21 cellular contexts compared by ENCODE assay signal in genomic region chr9:92971776-92972175, GRCh38. TPM values are rescaled to one million over a fixed set of nuclear protein-coding genes. Genes with fewer than 3 reads are reported as not detected.
A peak's percentile ranks its signal among the peaks of the same experiment; 100 is the strongest.
DNase-seq lines count a peak whose midpoint lies in the region; ATAC-seq and TF ChIP-seq lines count a peak whose summit lies in the region.
"Had no signal": no experiment of that assay in that cellular context is flagged by ENCODE, and none has a peak within 500 bp of the region (broad histone marks: within the 10 kb centered on the region; RNA-seq: fewer than 3 reads in every experiment).

No MANE protein-coding gene starts in this region.

- peaks cover 20% of the 10 kb centered on the region for H3K36me3 ChIP-seq in CD8-positive, alpha-beta T cell (ENCODE audit: insufficient read depth, low read length)
- H3K36me3 ChIP-seq: BE2C had no signal

- H3K36me3 Mint-ChIP-seq in CD14-positive monocyte (peaks cover 45 to 73% of the 10 kb centered on the region in 2 donors), immature natural killer cell (peaks cover 0 to 14% (median 5%) of the 10 kb centered on the region in 3 donors)
- H3K36me3 Mint-ChIP-seq in CD8-positive, alpha-beta T cell: peaks cover 69% of the 10 kb centered on the region
- H3K36me3 Mint-ChIP-seq in activated T-helper 17 cell treated with anti-CD3 and anti-CD28 coated beads, Interleukin-2, amount 50 U/mL, for 72 hours (ENCODE audit: low read depth): peaks cover 88% of the 10 kb centered on the region

- peak overlapping the region; percentile 77 to 91 (median 85) for H3K27ac Mint-ChIP-seq in CD14-positive monocyte
- H3K27ac Mint-ChIP-seq in CD8-positive, alpha-beta T cell: peak overlapping the region; percentile 100
- peak overlapping the region; percentile 84 for H3K27ac Mint-ChIP-seq in activated T-helper 17 cell treated with anti-CD3 and anti-CD28 coated beads, Interleukin-2, amount 50 U/mL, for 72 hours
- peak overlapping the region; percentile 87 to 99 (median 94) for H3K27ac Mint-ChIP-seq in immature natural killer cell
- H3K27ac Mint-ChIP-seq: nephron progenitor cell, progenitor cell of endocrine pancreas had no signal

- CTCF ChIA-PET in CD8-positive, alpha-beta T cell (lab: Charles Lee): interaction anchor here (0.9 to 2.1 kb wide), 5 partner anchors 8 to 32 kb away, joined by 3 to 6 read pairs (median 3); no protein-coding TSS in a partner anchor

- intact Hi-C loops in CD14-positive monocyte (cut with micrococcal nuclease): no loop called here
- intact Hi-C loops in CD8-positive, alpha-beta T cell (cut with DNase I, micrococcal nuclease): no loop called here

- H3K4me1 ChIP-seq in CD8-positive, alpha-beta T cell (ENCODE audit: insufficient read depth, low read length): peaks cover 91% of the 10 kb centered on the region
- H3K4me1 ChIP-seq: BE2C had no signal

- POLR2A ChIA-PET in CD8-positive, alpha-beta T cell (lab: Charles Lee): interaction anchor here (0.8 to 1.1 kb wide), 2 partner anchors 17 to 31 kb away, joined by 4 to 5 read pairs; no protein-coding TSS in a partner anchor

- no peaks in the 10 kb centered on the region for H3K27me3 ChIP-seq in CD8-positive, alpha-beta T cell (ENCODE audit: insufficient read depth, low read length)
- H3K27me3 ChIP-seq: BE2C had no signal

- no peak for TF ChIP-seq CTCF in CD14-positive monocyte (IDR thresholded peaks at IDR 0.05)
- no peak for TF ChIP-seq CTCF in CD8-positive, alpha-beta T cell (IDR thresholded peaks at IDR 0.05)

- no peak overlapping the region for H3K4me3 ChIP-seq in CD8-positive, alpha-beta T cell (ENCODE audit: low read depth, low read length)

- H3K27ac ChIP-seq in CD8-positive, alpha-beta T cell (ENCODE audit: low read depth, low read length): no peak overlapping the region

- ATAC-seq in CD8-positive, alpha-beta T cell: no peak
- no peak for ATAC-seq in activated T-helper 17 cell treated with anti-CD3 and anti-CD28 coated beads, Interleukin-2, amount 50 U/mL, for 72 hours (replicated peaks)
- ATAC-seq in GM21786 (IDR thresholded peaks at IDR 0.05; ENCODE audit: unreplicated experiment): no peak

- H3K9me3 Mint-ChIP-seq in CD14-positive monocyte: peaks cover 0 to 3% (median 0%) of the 10 kb centered on the region in 7 donors
- H3K9me3 Mint-ChIP-seq in CD8-positive, alpha-beta T cell: no peaks in the 10 kb centered on the region
- no peaks in the 10 kb centered on the region for H3K9me3 Mint-ChIP-seq in activated T-helper 17 cell treated with anti-CD3 and anti-CD28 coated beads, Interleukin-2, amount 50 U/mL, for 72 hours
- no peaks in the 10 kb centered on the region for H3K9me3 Mint-ChIP-seq in immature natural killer cell
- H3K9me3 Mint-ChIP-seq: nephron progenitor cell had no signal

- H3K27me3 Mint-ChIP-seq in CD14-positive monocyte (ENCODE audit: low read depth in 3 of 3) (no peaks in the 10 kb centered on the region), immature natural killer cell (ENCODE audit: low read depth in 3 of 3) (peaks cover 2 to 15% (median 4%) of the 10 kb centered on the region in 3 donors)
- no peaks in the 10 kb centered on the region for H3K27me3 Mint-ChIP-seq in CD8-positive, alpha-beta T cell (ENCODE audit: low read depth)
- no peaks in the 10 kb centered on the region for H3K27me3 Mint-ChIP-seq in activated T-helper 17 cell treated with anti-CD3 and anti-CD28 coated beads, Interleukin-2, amount 50 U/mL, for 72 hours
- H3K27me3 Mint-ChIP-seq: progenitor cell of endocrine pancreas had no signal

- peaks cover 88% of the 10 kb centered on the region for H3K4me1 Mint-ChIP-seq in CD14-positive monocyte
- H3K4me1 Mint-ChIP-seq in CD8-positive, alpha-beta T cell (ENCODE audit: low read depth): peaks cover 84% of the 10 kb centered on the region
- H3K4me1 Mint-ChIP-seq in activated T-helper 17 cell treated with anti-CD3 and anti-CD28 coated beads, Interleukin-2, amount 50 U/mL, for 72 hours: peaks cover 52% of the 10 kb centered on the region
- peaks cover 89 to 90% of the 10 kb centered on the region in 2 donors for H3K4me1 Mint-ChIP-seq in immature natural killer cell

- DNase-seq in CD14-positive monocyte (ENCODE audit: low spot score) (no peak), immature natural killer cell (no peak), GM19238 (ENCODE audit: insufficient read length, low spot score) (no peak), NCI-H2171 (lab: John Stamatoyannopoulos, UW) (no peak)
- no peak for DNase-seq in CD8-positive, alpha-beta T cell
- DNase-seq: activated CD4-positive, CD25-positive, alpha-beta regulatory T cell treated with anti-CD3 and anti-CD28 coated beads, Interleukin-2, amount 50 U/mL, for 72 hours; BE2C; GF-D8; kidney; mammary epithelial cell; NCI-H2171 treated with DMSO at 0.1 percent for 48 hours; nephron progenitor cell; OCI-M1; SHP77 treated with DMSO at 0.1 percent for 48 hours; small intestine; stimulated activated CD4-positive, alpha-beta T cell treated with anti-CD3 and anti-CD28 coated beads, Interleukin-4, amount 100 ng/mL, for 1 hour; substantia nigra had no signal

- peak overlapping the region; percentile 17 to 60 for H3K4me3 Mint-ChIP-seq in CD14-positive monocyte
- peak overlapping the region; percentile 91 for H3K4me3 Mint-ChIP-seq in CD8-positive, alpha-beta T cell
- H3K4me3 Mint-ChIP-seq in activated T-helper 17 cell treated with anti-CD3 and anti-CD28 coated beads, Interleukin-2, amount 50 U/mL, for 72 hours: peak overlapping the region; percentile 86
- H3K4me3 Mint-ChIP-seq in immature natural killer cell: peak overlapping the region; percentile 64 to 92 (median 80)
- H3K4me3 Mint-ChIP-seq: nephron progenitor cell had no signal

- no peaks in the 10 kb centered on the region for H3K9me3 ChIP-seq in CD8-positive, alpha-beta T cell (ENCODE audit: low read length)
- H3K9me3 ChIP-seq: BE2C had no signal

RNA-seq across cellular contexts. Expression of gene FGD3, which starts 24.5 kb away (rescaled TPM):
- 10 to 100 TPM; 32.4 to 56.2 TPM for polyA plus RNA-seq in CD14-positive monocyte
- 10 to 100 TPM; 87.8 to 99.3 TPM for total RNA-seq in CD8-positive, alpha-beta T cell
- 10 to 100 TPM; 70.6 to 80.2 TPM for total RNA-seq in activated T-helper 17 cell treated with anti-CD3 and anti-CD28 coated beads, Interleukin-2, amount 50 U/mL, for 72 hours
- polyA plus RNA-seq in immature natural killer cell: 100 to 1,000 TPM in 1 of 3 donors, 10 to 100 TPM in 2; 46.9 to 137 (median 57.0) TPM
- total RNA-seq: LHCN-M2 had no signal

Comparison
In these comparisons a context has a peak if more than half of its experiments do, and no peak if none do; other contexts are left out.
1. H3K4me3 Mint-ChIP-seq: peak in every context shown above with its lines; median percentile 91 in CD8-positive, alpha-beta T cell; 86 in activated T-helper 17 cell treated with anti-CD3 and anti-CD28 coated beads, Interleukin-2, amount 50 U/mL, for 72 hours; 80 in immature natural killer cell; 38 in CD14-positive monocyte.